ENCODE assay signal across 29 cellular contexts in genomic region chr6:163401039-163401885, GRCh38.
"Had no signal": no experiment of that assay in that cellular context is flagged by ENCODE, and none has a peak within 500 bp of the region (broad histone marks: within the 10 kb centered on the region; RNA-seq: fewer than 3 reads in every experiment).

No MANE protein-coding gene starts in this region.

- H3K4me3 Mint-ChIP-seq: activated CD4-positive, alpha-beta memory T cell treated with anti-CD3 and anti-CD28 coated beads, Interleukin-2, amount 10 ng/mL, durations not matched to agents 7 days and 5 days; activated CD4-positive, alpha-beta T cell treated with anti-CD3 and anti-CD28 coated beads for 36 hours; activated T-cell treated with anti-CD3 and anti-CD28 coated beads, Interleukin-2, amount 50 U/mL, for 24 hours; activated T-helper 1 cell treated with anti-CD3 and anti-CD28 coated beads, Interleukin-12 subunit alpha, Interleukin-12 subunit beta, Interleukin-2, Interleukin-4 antibody, amounts not matched to agents 30 ng/mL and 10 ng/mL and 1 ng/mL, durations not matched to agents 14 hours and 24 hours and 36 hours had no signal

- H3K27ac Mint-ChIP-seq: activated CD4-positive, alpha-beta memory T cell treated with anti-CD3 and anti-CD28 coated beads, Interleukin-2, amount 10 ng/mL, durations not matched to agents 7 days and 5 days; activated CD4-positive, alpha-beta T cell treated with anti-CD3 and anti-CD28 coated beads for 36 hours; activated naive CD4-positive, alpha-beta T cell treated with anti-CD3 and anti-CD28 coated beads, Interleukin-2, amount 50 U/mL, for 72 hours; activated T-cell treated with anti-CD3 and anti-CD28 coated beads, Interleukin-2, amount 50 U/mL, for 24 hours; activated T-helper 1 cell treated with anti-CD3 and anti-CD28 coated beads, Interleukin-12 subunit alpha, Interleukin-12 subunit beta, Interleukin-2, Interleukin-4 antibody, amounts not matched to agents 30 ng/mL and 10 ng/mL and 1 ng/mL, durations not matched to agents 14 hours and 24 hours and 36 hours had no signal

- H3K36me3 Mint-ChIP-seq: activated naive CD4-positive, alpha-beta T cell treated with anti-CD3 and anti-CD28 coated beads, Interleukin-2, amount 50 U/mL, for 72 hours had no signal

- H3K9me3 ChIP-seq: Peyer's patch, SJCRH30, SK-N-SH had no signal

- H3K4me3 ChIP-seq: cardiac muscle cell, Peyer's patch, SJCRH30 had no signal

- H3K27me3 ChIP-seq: brain microvascular endothelial cell, cardiac muscle cell, Peyer's patch, SJCRH30 had no signal

- DNase-seq: activated CD4-positive, alpha-beta memory T cell treated with anti-CD3 and anti-CD28 coated beads, Interleukin-2, amount 10 ng/mL, durations not matched to agents 7 days and 5 days; activated CD4-positive, alpha-beta T cell treated with anti-CD3 and anti-CD28 coated beads for 36 hours; activated CD4-positive, alpha-beta T cell treated with anti-CD3 and anti-CD28 coated beads, Interleukin-2, amount 50 U/mL, for 1 hour; activated effector memory CD4-positive, alpha-beta T cell treated with Interleukin-2 at 50 U/mL for 16 hours; activated naive CD4-positive, alpha-beta T cell; activated T-cell treated with anti-CD3 and anti-CD28 coated beads, Interleukin-2, amount 50 U/mL, for 24 hours; amygdala; brain microvascular endothelial cell; Karpas-422; MM.1S; NCI-H1105; NCI-H1436; NCI-H1694 treated with DMSO at 0.1 percent for 48 hours; NCI-H2029 treated with DMSO at 0.1 percent for 48 hours; NCI-H345; NCI-H510A; NCI-H526 treated with DMSO at 0.1 percent for 48 hours; NK-92 treated with Interleukin-12 subunit alpha and Interleukin-12 subunit beta, amount 100 ng/mL, for 24 hours; OCI-M1; Peyer's patch; Right ventricle myocardium superior; SJCRH30; SK-N-SH; T-helper 1 cell had no signal

- H3K4me1 ChIP-seq: SJCRH30 had no signal

- H3K27ac ChIP-seq: brain microvascular endothelial cell, Peyer's patch, RWPE1, SJCRH30, VCaP had no signal

- H3K9me2 ChIP-seq: SK-N-SH had no signal

- ATAC-seq: activated CD4-positive, alpha-beta T cell treated with anti-CD3 and anti-CD28 coated beads for 36 hours; activated naive CD4-positive, alpha-beta T cell treated with anti-CD3 and anti-CD28 coated beads, Interleukin-2, amount 50 U/mL, for 72 hours had no signal

- H3K36me3 ChIP-seq: brain microvascular endothelial cell, cardiac muscle cell, Peyer's patch, SJCRH30 had no signal

- H3K9me3 Mint-ChIP-seq: activated CD4-positive, alpha-beta memory T cell treated with anti-CD3 and anti-CD28 coated beads, Interleukin-2, amount 10 ng/mL, durations not matched to agents 7 days and 5 days; activated naive CD4-positive, alpha-beta T cell treated with anti-CD3 and anti-CD28 coated beads, Interleukin-2, amount 50 U/mL, for 72 hours; activated T-cell treated with anti-CD3 and anti-CD28 coated beads, Interleukin-2, amount 50 U/mL, for 24 hours; activated T-helper 1 cell treated with anti-CD3 and anti-CD28 coated beads, Interleukin-12 subunit alpha, Interleukin-12 subunit beta, Interleukin-2, Interleukin-4 antibody, amounts not matched to agents 30 ng/mL and 10 ng/mL and 1 ng/mL, durations not matched to agents 14 hours and 24 hours and 36 hours had no signal

- H3K4me2 ChIP-seq: SK-N-SH had no signal
